Comparison of ENCODE assay signal across 18 cellular contexts in genomic region chr1:234148816-234149215, GRCh38.
A peak's percentile ranks its signal among the peaks of the same experiment; 100 is the strongest.
DNase-seq lines count a peak whose midpoint lies in the region; ATAC-seq and TF ChIP-seq lines count a peak whose summit lies in the region.
"Had no signal": no experiment of that assay in that cellular context is flagged by ENCODE, and none has a peak within 500 bp of the region (broad histone marks: within the 10 kb centered on the region; RNA-seq: fewer than 3 reads in every experiment).

No MANE protein-coding gene starts in this region.

- no peak for TF ChIP-seq CTCF in WERI-Rb-1 (IDR thresholded peaks at IDR 0.05; ENCODE audit: low read depth, low read length)

- intact Hi-C loops in activated CD4-positive, alpha-beta T cell treated with anti-CD3 and anti-CD28 coated beads for 36 hours (cut with DNase I, micrococcal nuclease): no loop called here
- intact Hi-C loops in activated CD4-positive, alpha-beta memory T cell treated with anti-CD3 and anti-CD28 coated beads for 36 hours (cut with micrococcal nuclease): loop anchor here (2.0 kb wide), 1 partner anchor 122 kb away; no protein-coding TSS in a partner anchor

- H3K27ac Mint-ChIP-seq in activated CD4-positive, alpha-beta T cell treated with anti-CD3 and anti-CD28 coated beads for 36 hours: peak overlapping the region; percentile 48
- peak overlapping the region; percentile 39 for H3K27ac Mint-ChIP-seq in activated CD4-positive, alpha-beta memory T cell treated with anti-CD3 and anti-CD28 coated beads for 36 hours
- H3K27ac Mint-ChIP-seq: B cell, GM23338 had no signal

- ATAC-seq in activated CD4-positive, alpha-beta T cell treated with anti-CD3 and anti-CD28 coated beads for 36 hours: no peak
- no peak for ATAC-seq in HG02973 (IDR thresholded peaks at IDR 0.05; ENCODE audit: unreplicated experiment)
- ATAC-seq: GM23338, HCT116, K562 had no signal

- no peak for DNase-seq in activated CD4-positive, alpha-beta T cell treated with anti-CD3 and anti-CD28 coated beads for 36 hours
- no peak for DNase-seq in activated CD4-positive, alpha-beta T cell treated with anti-CD3 and anti-CD28 coated beads for 1 hour
- peak; percentile 8 for DNase-seq in EL
- no peak for DNase-seq in activated CD4-positive, alpha-beta memory T cell treated with anti-CD3 and anti-CD28 coated beads for 36 hours
- no peak for DNase-seq in epithelial cell of prostate (ENCODE audit: low read depth, low spot score)
- no peak for DNase-seq in WERI-Rb-1
- DNase-seq in NCI-H446 (lab: John Stamatoyannopoulos, UW): no peak
- DNase-seq: DMS 273 treated with DMSO at 0.1 percent for 48 hours, DND-41, NCI-H1694 treated with DMSO at 0.1 percent for 48 hours, NCI-H2107, OCI-M1, SHP77 treated with DMSO at 0.1 percent for 48 hours had no signal

- peaks cover 2% of the 10 kb centered on the region for H3K36me3 Mint-ChIP-seq in activated CD4-positive, alpha-beta T cell treated with anti-CD3 and anti-CD28 coated beads for 36 hours (ENCODE audit: low read depth)
- peaks cover 2% of the 10 kb centered on the region for H3K36me3 Mint-ChIP-seq in activated CD4-positive, alpha-beta memory T cell treated with anti-CD3 and anti-CD28 coated beads for 36 hours

- CTCF ChIA-PET in activated CD4-positive, alpha-beta T cell treated with anti-CD3 and anti-CD28 coated beads for 36 hours (lab: Charles Lee): interaction anchor here (0.6 to 1.9 kb wide), 4 partner anchors 25 to 161 kb away, joined by 3 to 10 read pairs (median 4); no protein-coding TSS in a partner anchor
- CTCF ChIA-PET in activated CD4-positive, alpha-beta memory T cell treated with anti-CD3 and anti-CD28 coated beads for 36 hours (lab: Charles Lee): interaction anchor here (0.6 to 0.9 kb wide), 2 partner anchors 64 to 161 kb away, joined by 3 to 4 read pairs; no protein-coding TSS in a partner anchor

- H3K4me3 Mint-ChIP-seq in activated CD4-positive, alpha-beta T cell treated with anti-CD3 and anti-CD28 coated beads for 36 hours: peak overlapping the region; percentile 2
- no peak overlapping the region for H3K4me3 Mint-ChIP-seq in activated CD4-positive, alpha-beta memory T cell treated with anti-CD3 and anti-CD28 coated beads for 36 hours
- H3K4me3 Mint-ChIP-seq: B cell, GM23338 had no signal

- H3K9me3 ChIP-seq in WERI-Rb-1 (ENCODE audit: severe bottlenecking): peaks cover 10% of the 10 kb centered on the region

- no peaks in the 10 kb centered on the region for H3K36me3 ChIP-seq in WERI-Rb-1

- H3K27ac ChIP-seq in epithelial cell of prostate (peak overlapping the region; percentile 8), WERI-Rb-1 (no peak overlapping the region)

- POLR2A ChIA-PET in activated CD4-positive, alpha-beta T cell treated with anti-CD3 and anti-CD28 coated beads for 36 hours (lab: Charles Lee): no interaction called here
- POLR2A ChIA-PET in activated CD4-positive, alpha-beta memory T cell treated with anti-CD3 and anti-CD28 coated beads for 36 hours (lab: Charles Lee): no interaction called here

- H3K4me1 Mint-ChIP-seq in activated CD4-positive, alpha-beta T cell treated with anti-CD3 and anti-CD28 coated beads for 36 hours: peaks cover 18% of the 10 kb centered on the region
- H3K4me1 Mint-ChIP-seq in activated CD4-positive, alpha-beta memory T cell treated with anti-CD3 and anti-CD28 coated beads for 36 hours (ENCODE audit: low read depth): peaks cover 25% of the 10 kb centered on the region
- H3K4me1 Mint-ChIP-seq: B cell had no signal

- H3K27me3 Mint-ChIP-seq in activated CD4-positive, alpha-beta T cell treated with anti-CD3 and anti-CD28 coated beads for 36 hours: peaks cover 23% of the 10 kb centered on the region
- peaks cover 31% of the 10 kb centered on the region for H3K27me3 Mint-ChIP-seq in activated CD4-positive, alpha-beta memory T cell treated with anti-CD3 and anti-CD28 coated beads for 36 hours

- no peak overlapping the region for H3K4me3 ChIP-seq in WERI-Rb-1 (ENCODE audit: low read depth, low read length)
- H3K4me3 ChIP-seq: GM23338, K562 had no signal

- peaks cover 4% of the 10 kb centered on the region for H3K9me3 Mint-ChIP-seq in activated CD4-positive, alpha-beta T cell treated with anti-CD3 and anti-CD28 coated beads for 36 hours (ENCODE audit: low read depth)
- H3K9me3 Mint-ChIP-seq in activated CD4-positive, alpha-beta memory T cell treated with anti-CD3 and anti-CD28 coated beads for 36 hours: peaks cover 8% of the 10 kb centered on the region

- peaks cover 12% of the 10 kb centered on the region for H3K27me3 ChIP-seq in WERI-Rb-1 (ENCODE audit: insufficient read depth, low read depth, severe bottlenecking)
